ENCODE assay signal across 1 cellular context in genomic region chr9:129398901-129399300, GRCh38.
TF ChIP-seq lines count a peak whose summit lies in the region.

No MANE protein-coding gene starts in this region.

TF ChIP-seq in HepG2, 621 proteins besides CTCF, POLR2A, EP300 and RAD21 (continued from another document):
- TF ChIP-seq XBP1 (CRISPR knock-in tag; IDR thresholded peaks at IDR 0.05) (no peak), KDM5B (CRISPR knock-in tag; IDR thresholded peaks at IDR 0.05; ENCODE audit: borderline replicate concordance) (no peak), ZNF414 (CRISPR knock-in tag; IDR thresholded peaks at IDR 0.05) (no peak), NFE2 (CRISPR knock-in tag; IDR thresholded peaks at IDR 0.05) (no peak), ZFP36L1 (CRISPR knock-in tag; IDR thresholded peaks at IDR 0.05) (no peak), SNAI1 (CRISPR knock-in tag; IDR thresholded peaks at IDR 0.05; ENCODE audit: borderline replicate concordance) (no peak), HOMEZ (CRISPR knock-in tag; IDR thresholded peaks at IDR 0.05; ENCODE audit: low read depth) (no peak), MTERF4 (CRISPR knock-in tag; IDR thresholded peaks at IDR 0.05) (no peak)
